16 cellular contexts compared by ENCODE assay signal in genomic region chr12:24500466-24501232, GRCh38.
DNase-seq lines count a peak whose midpoint lies in the region; ATAC-seq and TF ChIP-seq lines count a peak whose summit lies in the region.
"Had no signal": no experiment of that assay in that cellular context is flagged by ENCODE, and none has a peak within 500 bp of the region (broad histone marks: within the 10 kb centered on the region; RNA-seq: fewer than 3 reads in every experiment).

No MANE protein-coding gene starts in this region.

- H3K9me3 ChIP-seq in smooth muscle cell (replicated peaks; ENCODE audit: low read depth) (no peaks in the 10 kb centered on the region), Peyer's patch (no peaks in the 10 kb centered on the region)

- H3K27me3 ChIP-seq in foreskin keratinocyte (no peaks in the 10 kb centered on the region), smooth muscle cell (ENCODE audit: low read depth) (no peaks in the 10 kb centered on the region), Peyer's patch (no peaks in the 10 kb centered on the region)

- H3K4me1 ChIP-seq in foreskin keratinocyte (peaks cover 20% of the 10 kb centered on the region), smooth muscle cell (ENCODE audit: low read depth) (peaks cover 26% of the 10 kb centered on the region), Peyer's patch (no peaks in the 10 kb centered on the region)

- in situ Hi-C loops in SK-MEL-5 (cut with HindIII; ENCODE audit: low pct_unique_long_range_greater_than_20kb, low sequenced_read_pairs) = no loop called here

- H3K4me2 ChIP-seq in smooth muscle cell = peak overlapping the region; percentile 84

- H3F3A ChIP-seq in smooth muscle cell (ENCODE audit: low read depth) = peaks cover 30% of the 10 kb centered on the region

- H2AFZ ChIP-seq in smooth muscle cell (ENCODE audit: low read depth) = no peak overlapping the region

- peak overlapping the region; percentile 43 for H3K9ac ChIP-seq in smooth muscle cell (ENCODE audit: low read depth)

- TF ChIP-seq CTCF in foreskin keratinocyte (conservative IDR thresholded peaks at IDR 0.05) (no peak), smooth muscle cell (IDR thresholded peaks at IDR 0.05; ENCODE audit: borderline replicate concordance, insufficient read depth, poor library complexity, severe bottlenecking) (no peak), Peyer's patch (IDR thresholded peaks at IDR 0.05) (no peak)

- peaks cover 69% of the 10 kb centered on the region for H3K79me2 ChIP-seq in smooth muscle cell (ENCODE audit: low read depth)

- no peak overlapping the region for H3K27ac ChIP-seq in foreskin keratinocyte
- peak overlapping the region; percentile 91 for H3K27ac ChIP-seq in smooth muscle cell (ENCODE audit: low read depth)
- H3K27ac ChIP-seq in Peyer's patch = peak overlapping the region in 1 of 4 donors; percentile 56

- ATAC-seq in foreskin keratinocyte = peak; percentile 87
- no peak for ATAC-seq in GM18870 (IDR thresholded peaks at IDR 0.05; ENCODE audit: unreplicated experiment)
- ATAC-seq: activated CD4-positive, CD25-positive, alpha-beta regulatory T cell treated with anti-CD3 and anti-CD28 coated beads, Interleukin-2, amount 50 U/mL, for 24 hours had no signal

- peak overlapping the region; percentile 27 for H3K4me3 ChIP-seq in smooth muscle cell
- no peak overlapping the region for H3K4me3 ChIP-seq in Peyer's patch

- no peaks in the 10 kb centered on the region for H4K20me1 ChIP-seq in smooth muscle cell (ENCODE audit: low read depth)

- peak; percentile 23 for DNase-seq in EL
- peak; percentile 50 for DNase-seq in SK-MEL-5 (ENCODE audit: low read depth, low spot score)
- DNase-seq in foreskin keratinocyte = peak in 1 of 2 donors; percentile 32
- DNase-seq in smooth muscle cell (lab: John Stamatoyannopoulos, UW; ENCODE audit: unreplicated experiment) = no peak
- DNase-seq in ureter (ENCODE audit: low spot score) = no peak
- no peak for DNase-seq in Peyer's patch
- no peak for DNase-seq in SHP77 (lab: John Stamatoyannopoulos, UW)
- DNase-seq: activated CD8-positive, alpha-beta memory T cell treated with anti-CD3 and anti-CD28 coated beads, Interleukin-2, amount 50 U/mL, for 4 hours; activated naive CD4-positive, alpha-beta T cell treated with anti-CD3 and anti-CD28 coated beads, Interleukin-2, amount 50 U/mL, for 16 hours; DMS153; NCI-H1105 treated with DMSO at 0.1 percent for 48 hours; OCI-M1; substantia nigra; T-helper 1 cell had no signal

- H3K36me3 ChIP-seq in smooth muscle cell (ENCODE audit: low read depth) (no peaks in the 10 kb centered on the region), Peyer's patch (no peaks in the 10 kb centered on the region)

- WGBS in smooth muscle cell (ENCODE audit: low lambda C conversion rate) = 58% methylated on average over 5 of the region's 5 CpGs

- no peak for TF ChIP-seq POLR2A in Peyer's patch (IDR thresholded peaks at IDR 0.05)

Comparison
In these comparisons a context has a peak if more than half of its experiments do, and no peak if none do; other contexts are left out.
1. DNase-seq: peak in EL (single experiment) and SK-MEL-5 (single experiment); none in smooth muscle cell (single experiment), ureter (single experiment), Peyer's patch (0 of 3) and SHP77 (0 of 2).